1 cellular context compared by ENCODE assay signal in the genomic region with DNA sequence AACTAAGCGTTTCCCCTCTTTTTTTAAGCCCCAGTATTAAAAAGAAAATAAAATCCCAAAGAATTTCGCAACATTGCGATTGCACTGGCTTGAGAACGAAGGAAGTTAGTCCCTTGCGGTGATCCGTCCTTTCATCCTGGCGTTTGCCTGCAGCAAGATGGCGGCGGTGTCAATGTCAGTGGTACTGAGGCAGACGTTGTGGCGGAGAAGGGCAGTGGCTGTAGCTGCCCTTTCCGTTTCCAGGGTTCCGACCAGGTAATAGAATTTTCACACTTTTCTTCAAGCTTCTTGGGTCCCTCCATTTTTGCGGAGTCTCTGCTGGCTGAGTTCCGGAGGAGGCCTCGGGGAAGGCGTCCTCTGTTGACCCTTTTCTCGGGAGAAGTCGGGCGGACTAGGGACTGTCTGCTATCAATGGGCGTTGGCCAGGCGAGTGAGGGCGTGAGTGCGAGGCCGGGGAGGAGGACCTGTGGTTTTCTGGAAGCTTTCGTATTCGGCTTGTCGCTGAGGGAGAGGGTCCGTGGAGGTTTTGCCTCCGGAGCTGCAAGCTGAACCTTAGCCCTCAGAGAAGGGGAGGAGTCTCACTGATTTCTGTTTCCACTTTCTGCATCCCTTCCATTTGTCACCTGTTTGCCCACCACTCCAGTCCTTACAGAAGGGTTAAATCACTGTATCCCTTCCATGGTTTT.
TF ChIP-seq lines count a peak whose summit lies in the region.

Gene NDUFS4, plus strand, starts transcription at position 134 of the 686 bp plus-strand sequence. Its CDS starts 24 bp downstream, at position 158.

TF ChIP-seq in HEK293, 187 proteins besides CTCF, POLR2A, EP300 and RAD21 (continued from another document and continues in another):
- TF ChIP-seq, protein P1, sequence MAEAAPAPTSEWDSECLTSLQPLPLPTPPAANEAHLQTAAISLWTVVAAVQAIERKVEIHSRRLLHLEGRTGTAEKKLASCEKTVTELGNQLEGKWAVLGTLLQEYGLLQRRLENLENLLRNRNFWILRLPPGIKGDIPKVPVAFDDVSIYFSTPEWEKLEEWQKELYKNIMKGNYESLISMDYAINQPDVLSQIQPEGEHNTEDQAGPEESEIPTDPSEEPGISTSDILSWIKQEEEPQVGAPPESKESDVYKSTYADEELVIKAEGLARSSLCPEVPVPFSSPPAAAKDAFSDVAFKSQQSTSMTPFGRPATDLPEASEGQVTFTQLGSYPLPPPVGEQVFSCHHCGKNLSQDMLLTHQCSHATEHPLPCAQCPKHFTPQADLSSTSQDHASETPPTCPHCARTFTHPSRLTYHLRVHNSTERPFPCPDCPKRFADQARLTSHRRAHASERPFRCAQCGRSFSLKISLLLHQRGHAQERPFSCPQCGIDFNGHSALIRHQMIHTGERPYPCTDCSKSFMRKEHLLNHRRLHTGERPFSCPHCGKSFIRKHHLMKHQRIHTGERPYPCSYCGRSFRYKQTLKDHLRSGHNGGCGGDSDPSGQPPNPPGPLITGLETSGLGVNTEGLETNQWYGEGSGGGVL (tag by site-specific recombination; IDR thresholded peaks at IDR 0.05), result no peak
- TF ChIP-seq MZF1 (tag by site-specific recombination; IDR thresholded peaks at IDR 0.05; ENCODE audit: borderline replicate concordance) (no peak), ZNF19 (tag by site-specific recombination; IDR thresholded peaks at IDR 0.05; ENCODE audit: low read depth) (no peak), ZNF555 (tag by site-specific recombination; conservative IDR thresholded peaks at IDR 0.05) (no peak), ZNF302 (tag by site-specific recombination; IDR thresholded peaks at IDR 0.05; ENCODE audit: low read depth) (no peak), ZNF621 (tag by site-specific recombination; IDR thresholded peaks at IDR 0.05) (no peak), MEIS1 (CRISPR knock-in tag; IDR thresholded peaks at IDR 0.05; ENCODE audit: borderline replicate concordance) (no peak), ZNF747 (tag by site-specific recombination; IDR thresholded peaks at IDR 0.05) (no peak), HOXD13 (CRISPR knock-in tag; IDR thresholded peaks at IDR 0.05; ENCODE audit: borderline replicate concordance) (no peak), HOXA7 (CRISPR knock-in tag; IDR thresholded peaks at IDR 0.05; ENCODE audit: borderline replicate concordance) (no peak), ZIC2 (tag by site-specific recombination; IDR thresholded peaks at IDR 0.05) (no peak), ZNF670 (tag by site-specific recombination; IDR thresholded peaks at IDR 0.05; ENCODE audit: low read depth) (no peak), ZNF768 (tag by site-specific recombination; IDR thresholded peaks at IDR 0.05) (no peak), SALL2 (tag by site-specific recombination; IDR thresholded peaks at IDR 0.05; ENCODE audit: borderline replicate concordance) (no peak), IKZF3 (tag by site-specific recombination; IDR thresholded peaks at IDR 0.05) (no peak), ZNF416 (tag by site-specific recombination; IDR thresholded peaks at IDR 0.05) (no peak), ZNF341 (tag by site-specific recombination; IDR thresholded peaks at IDR 0.05; ENCODE audit: low read depth) (peak; percentile 32; the same call in 1 of the 2 replicates), ZNF121 (tag by site-specific recombination; IDR thresholded peaks at IDR 0.05) (no peak), TRIM28 (IDR thresholded peaks at IDR 0.05; ENCODE audit: borderline replicate concordance, low read length) (peak; percentile 30; the same call in 1 of the 2 replicates), ZSCAN30 (tag by site-specific recombination; IDR thresholded peaks at IDR 0.05) (peak; percentile 32; the same call in 1 of the 2 replicates), ZNF184 (tag by site-specific recombination; IDR thresholded peaks at IDR 0.05) (no peak), ZNF658 (tag by site-specific recombination; IDR thresholded peaks at IDR 0.05) (no peak), ZNF626 (tag by site-specific recombination; IDR thresholded peaks at IDR 0.05) (no peak), ZNF488 (tag by site-specific recombination; IDR thresholded peaks at IDR 0.05) (no peak), ZNF473 (tag by site-specific recombination; IDR thresholded peaks at IDR 0.05) (no peak), ZNF549 (tag by site-specific recombination; IDR thresholded peaks at IDR 0.05) (no peak), GFI1B (tag by site-specific recombination; IDR thresholded peaks at IDR 0.05) (no peak), GLI2 (tag by site-specific recombination; IDR thresholded peaks at IDR 0.05; ENCODE audit: borderline replicate concordance, low read depth) (no peak), ZNF791 (tag by site-specific recombination; IDR thresholded peaks at IDR 0.05) (no peak), ZNF529 (tag by site-specific recombination; IDR thresholded peaks at IDR 0.05; ENCODE audit: insufficient replicate concordance) (no peak), ZNF48 (tag by site-specific recombination; IDR thresholded peaks at IDR 0.05) (no peak), SETDB1 (IDR thresholded peaks at IDR 0.05; ENCODE audit: insufficient read length, low read length) (no peak), ZNF311 (tag by site-specific recombination; IDR thresholded peaks at IDR 0.05; ENCODE audit: borderline replicate concordance) (no peak), ZNF324 (tag by site-specific recombination; IDR thresholded peaks at IDR 0.05) (peak; percentile 88), ZNF433 (tag by site-specific recombination; IDR thresholded peaks at IDR 0.05; ENCODE audit: low read depth) (no peak), SP3 (tag by site-specific recombination; IDR thresholded peaks at IDR 0.05) (peak; percentile 74), KLF7 (tag by site-specific recombination; IDR thresholded peaks at IDR 0.05; ENCODE audit: borderline replicate concordance) (peak; percentile 93), ZSCAN16 (tag by site-specific recombination; IDR thresholded peaks at IDR 0.05) (no peak), ZBTB8A (tag by site-specific recombination; IDR thresholded peaks at IDR 0.05) (peak; percentile 38; the same call in 1 of the 2 replicates), ZBTB17 (tag by site-specific recombination; IDR thresholded peaks at IDR 0.05) (peak; percentile 70), ZNF214 (tag by site-specific recombination; IDR thresholded peaks at IDR 0.05; ENCODE audit: borderline replicate concordance) (no peak), BCL6B (tag by site-specific recombination; IDR thresholded peaks at IDR 0.05) (no peak), ZNF664 (tag by site-specific recombination; IDR thresholded peaks at IDR 0.05) (no peak), ZNF10 (tag by site-specific recombination; IDR thresholded peaks at IDR 0.05) (0 out of 2 replicates have a peak, but pooled peaks have one; percentile 7)
- TF ChIP-seq, protein P2, sequence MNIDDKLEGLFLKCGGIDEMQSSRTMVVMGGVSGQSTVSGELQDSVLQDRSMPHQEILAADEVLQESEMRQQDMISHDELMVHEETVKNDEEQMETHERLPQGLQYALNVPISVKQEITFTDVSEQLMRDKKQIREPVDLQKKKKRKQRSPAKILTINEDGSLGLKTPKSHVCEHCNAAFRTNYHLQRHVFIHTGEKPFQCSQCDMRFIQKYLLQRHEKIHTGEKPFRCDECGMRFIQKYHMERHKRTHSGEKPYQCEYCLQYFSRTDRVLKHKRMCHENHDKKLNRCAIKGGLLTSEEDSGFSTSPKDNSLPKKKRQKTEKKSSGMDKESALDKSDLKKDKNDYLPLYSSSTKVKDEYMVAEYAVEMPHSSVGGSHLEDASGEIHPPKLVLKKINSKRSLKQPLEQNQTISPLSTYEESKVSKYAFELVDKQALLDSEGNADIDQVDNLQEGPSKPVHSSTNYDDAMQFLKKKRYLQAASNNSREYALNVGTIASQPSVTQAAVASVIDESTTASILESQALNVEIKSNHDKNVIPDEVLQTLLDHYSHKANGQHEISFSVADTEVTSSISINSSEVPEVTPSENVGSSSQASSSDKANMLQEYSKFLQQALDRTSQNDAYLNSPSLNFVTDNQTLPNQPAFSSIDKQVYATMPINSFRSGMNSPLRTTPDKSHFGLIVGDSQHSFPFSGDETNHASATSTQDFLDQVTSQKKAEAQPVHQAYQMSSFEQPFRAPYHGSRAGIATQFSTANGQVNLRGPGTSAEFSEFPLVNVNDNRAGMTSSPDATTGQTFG (tag by site-specific recombination; IDR thresholded peaks at IDR 0.05; ENCODE audit: borderline replicate concordance), result no peak
- TF ChIP-seq, protein P3, sequence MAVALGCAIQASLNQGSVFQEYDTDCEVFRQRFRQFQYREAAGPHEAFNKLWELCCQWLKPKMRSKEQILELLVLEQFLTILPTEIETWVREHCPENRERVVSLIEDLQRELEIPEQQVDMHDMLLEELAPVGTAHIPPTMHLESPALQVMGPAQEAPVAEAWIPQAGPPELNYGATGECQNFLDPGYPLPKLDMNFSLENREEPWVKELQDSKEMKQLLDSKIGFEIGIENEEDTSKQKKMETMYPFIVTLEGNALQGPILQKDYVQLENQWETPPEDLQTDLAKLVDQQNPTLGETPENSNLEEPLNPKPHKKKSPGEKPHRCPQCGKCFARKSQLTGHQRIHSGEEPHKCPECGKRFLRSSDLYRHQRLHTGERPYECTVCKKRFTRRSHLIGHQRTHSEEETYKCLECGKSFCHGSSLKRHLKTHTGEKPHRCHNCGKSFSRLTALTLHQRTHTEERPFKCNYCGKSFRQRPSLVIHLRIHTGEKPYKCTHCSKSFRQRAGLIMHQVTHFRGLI (tag by site-specific recombination; IDR thresholded peaks at IDR 0.05), result no peak
- TF ChIP-seq, protein P4, sequence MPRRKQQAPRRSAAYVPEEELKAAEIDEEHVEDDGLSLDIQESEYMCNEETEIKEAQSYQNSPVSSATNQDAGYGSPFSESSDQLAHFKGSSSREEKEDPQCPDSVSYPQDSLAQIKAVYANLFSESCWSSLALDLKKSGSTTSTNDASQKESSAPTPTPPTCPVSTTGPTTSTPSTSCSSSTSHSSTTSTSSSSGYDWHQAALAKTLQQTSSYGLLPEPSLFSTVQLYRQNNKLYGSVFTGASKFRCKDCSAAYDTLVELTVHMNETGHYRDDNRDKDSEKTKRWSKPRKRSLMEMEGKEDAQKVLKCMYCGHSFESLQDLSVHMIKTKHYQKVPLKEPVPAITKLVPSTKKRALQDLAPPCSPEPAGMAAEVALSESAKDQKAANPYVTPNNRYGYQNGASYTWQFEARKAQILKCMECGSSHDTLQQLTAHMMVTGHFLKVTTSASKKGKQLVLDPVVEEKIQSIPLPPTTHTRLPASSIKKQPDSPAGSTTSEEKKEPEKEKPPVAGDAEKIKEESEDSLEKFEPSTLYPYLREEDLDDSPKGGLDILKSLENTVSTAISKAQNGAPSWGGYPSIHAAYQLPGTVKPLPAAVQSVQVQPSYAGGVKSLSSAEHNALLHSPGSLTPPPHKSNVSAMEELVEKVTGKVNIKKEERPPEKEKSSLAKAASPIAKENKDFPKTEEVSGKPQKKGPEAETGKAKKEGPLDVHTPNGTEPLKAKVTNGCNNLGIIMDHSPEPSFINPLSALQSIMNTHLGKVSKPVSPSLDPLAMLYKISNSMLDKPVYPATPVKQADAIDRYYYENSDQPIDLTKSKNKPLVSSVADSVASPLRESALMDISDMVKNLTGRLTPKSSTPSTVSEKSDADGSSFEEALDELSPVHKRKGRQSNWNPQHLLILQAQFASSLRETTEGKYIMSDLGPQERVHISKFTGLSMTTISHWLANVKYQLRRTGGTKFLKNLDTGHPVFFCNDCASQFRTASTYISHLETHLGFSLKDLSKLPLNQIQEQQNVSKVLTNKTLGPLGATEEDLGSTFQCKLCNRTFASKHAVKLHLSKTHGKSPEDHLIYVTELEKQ (tag by site-specific recombination; IDR thresholded peaks at IDR 0.05; ENCODE audit: borderline replicate concordance), result no peak
- TF ChIP-seq, protein P5, sequence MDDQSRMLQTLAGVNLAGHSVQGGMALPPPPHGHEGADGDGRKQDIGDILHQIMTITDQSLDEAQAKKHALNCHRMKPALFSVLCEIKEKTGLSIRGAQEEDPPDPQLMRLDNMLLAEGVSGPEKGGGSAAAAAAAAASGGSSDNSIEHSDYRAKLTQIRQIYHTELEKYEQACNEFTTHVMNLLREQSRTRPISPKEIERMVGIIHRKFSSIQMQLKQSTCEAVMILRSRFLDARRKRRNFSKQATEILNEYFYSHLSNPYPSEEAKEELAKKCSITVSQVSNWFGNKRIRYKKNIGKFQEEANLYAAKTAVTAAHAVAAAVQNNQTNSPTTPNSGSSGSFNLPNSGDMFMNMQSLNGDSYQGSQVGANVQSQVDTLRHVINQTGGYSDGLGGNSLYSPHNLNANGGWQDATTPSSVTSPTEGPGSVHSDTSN (CRISPR knock-in tag; IDR thresholded peaks at IDR 0.05), result no peak
- TF ChIP-seq, protein P6, sequence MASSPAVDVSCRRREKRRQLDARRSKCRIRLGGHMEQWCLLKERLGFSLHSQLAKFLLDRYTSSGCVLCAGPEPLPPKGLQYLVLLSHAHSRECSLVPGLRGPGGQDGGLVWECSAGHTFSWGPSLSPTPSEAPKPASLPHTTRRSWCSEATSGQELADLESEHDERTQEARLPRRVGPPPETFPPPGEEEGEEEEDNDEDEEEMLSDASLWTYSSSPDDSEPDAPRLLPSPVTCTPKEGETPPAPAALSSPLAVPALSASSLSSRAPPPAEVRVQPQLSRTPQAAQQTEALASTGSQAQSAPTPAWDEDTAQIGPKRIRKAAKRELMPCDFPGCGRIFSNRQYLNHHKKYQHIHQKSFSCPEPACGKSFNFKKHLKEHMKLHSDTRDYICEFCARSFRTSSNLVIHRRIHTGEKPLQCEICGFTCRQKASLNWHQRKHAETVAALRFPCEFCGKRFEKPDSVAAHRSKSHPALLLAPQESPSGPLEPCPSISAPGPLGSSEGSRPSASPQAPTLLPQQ (tag by site-specific recombination; IDR thresholded peaks at IDR 0.05), result peak; percentile 64
- TF ChIP-seq, protein P7, sequence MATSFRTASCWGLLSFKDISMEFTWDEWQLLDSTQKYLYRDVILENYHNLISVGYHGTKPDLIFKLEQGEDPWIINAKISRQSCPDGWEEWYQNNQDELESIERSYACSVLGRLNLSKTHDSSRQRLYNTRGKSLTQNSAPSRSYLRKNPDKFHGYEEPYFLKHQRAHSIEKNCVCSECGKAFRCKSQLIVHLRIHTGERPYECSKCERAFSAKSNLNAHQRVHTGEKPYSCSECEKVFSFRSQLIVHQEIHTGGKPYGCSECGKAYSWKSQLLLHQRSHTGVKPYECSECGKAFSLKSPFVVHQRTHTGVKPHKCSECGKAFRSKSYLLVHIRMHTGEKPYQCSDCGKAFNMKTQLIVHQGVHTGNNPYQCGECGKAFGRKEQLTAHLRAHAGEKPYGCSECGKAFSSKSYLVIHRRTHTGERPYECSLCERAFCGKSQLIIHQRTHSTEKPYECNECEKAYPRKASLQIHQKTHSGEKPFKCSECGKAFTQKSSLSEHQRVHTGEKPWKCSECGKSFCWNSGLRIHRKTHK (tag by site-specific recombination; IDR thresholded peaks at IDR 0.05), result no peak
